In genomic region chr13:20559659-20560356, GRCh38 we compare ENCODE assay signal across 15 cellular contexts. TPM values are rescaled to one million over a fixed set of nuclear protein-coding genes. Genes with fewer than 3 reads are reported as not detected.
DNase-seq lines count a peak whose midpoint lies in the region; TF ChIP-seq lines count a peak whose summit lies in the region.
"Had no signal": no experiment of that assay in that cellular context is flagged by ENCODE, and none has a peak within 500 bp of the region (broad histone marks: within the 10 kb centered on the region; RNA-seq: fewer than 3 reads in every experiment).

No MANE protein-coding gene starts in this region.

- H3K27ac ChIP-seq in colonic mucosa, result peak overlapping the region; percentile 81
- peak overlapping the region; percentile 62 to 82 for H3K27ac ChIP-seq in liver (ENCODE audit: low read depth in 1 of 2, low read length in 2 of 2)
- H3K27ac ChIP-seq: A549, C4-2B had no signal

- H3K4me3 ChIP-seq in colonic mucosa (no peak overlapping the region), liver (ENCODE audit: low read depth in 1 of 3, low read length in 3 of 3) (no peak overlapping the region)
- H3K4me3 ChIP-seq: A549, HAP-1 had no signal

- H3K27me3 ChIP-seq in colonic mucosa, result no peaks in the 10 kb centered on the region
- no peaks in the 10 kb centered on the region for H3K27me3 ChIP-seq in liver (ENCODE audit: control insufficient read depth in 4 of 4, insufficient read depth in 4 of 4, low read length in 3 of 4)

- 34% methylated on average over 6 of the region's 6 CpGs for WGBS in liver

- intact Hi-C loops in colonic mucosa (cut with DNase I), result no loop called here
- intact Hi-C loops in cardiac septum (cut with DNase I), result no loop called here

- POLR2A ChIA-PET in GM10248 (lab: Yijun Ruan, JAX), result no interaction called here

- H3K36me3 ChIP-seq in colonic mucosa, result no peaks in the 10 kb centered on the region
- H3K36me3 ChIP-seq in liver (ENCODE audit: control insufficient read depth in 4 of 4, insufficient read depth in 3 of 4, low read depth in 1 of 4, low read length in 3 of 4), result no peaks in the 10 kb centered on the region
- H3K36me3 ChIP-seq: HAP-1 had no signal

- peak; percentile 28 to 53 for TF ChIP-seq RAD21 in liver (IDR thresholded peaks at IDR 0.05)

- no peaks in the 10 kb centered on the region for H3K4me1 ChIP-seq in colonic mucosa
- H3K4me1 ChIP-seq in liver (ENCODE audit: control insufficient read depth in 4 of 4, insufficient read depth in 4 of 4, low read length in 3 of 4), result peaks cover 4 to 31% (median 21%) of the 10 kb centered on the region in 4 donors
- H3K4me1 ChIP-seq: A549, HAP-1 had no signal

- DNase-seq in GM10248 (ENCODE audit: extremely low spot score) (peak; percentile 24), colonic mucosa (no peak), retina (peak; percentile 8), NCI-H2029 (lab: John Stamatoyannopoulos, UW) (no peak), DMS79 treated with DMSO at 0.1 percent for 48 hours (lab: John Stamatoyannopoulos, UW) (no peak), cardiac septum (ENCODE audit: low spot score) (no peak), globus pallidus (ENCODE audit: low spot score) (no peak)
- DNase-seq: IMR-90, NCI-H1417, NCI-H2029 treated with DMSO at 0.1 percent for 48 hours, NCI-H510A treated with DMSO at 0.1 percent for 48 hours had no signal

- H3K9me3 ChIP-seq in colonic mucosa (no peaks in the 10 kb centered on the region), liver (ENCODE audit: control insufficient read depth in 4 of 4, low read length in 3 of 4) (no peaks in the 10 kb centered on the region)
- H3K9me3 ChIP-seq: HAP-1 had no signal

- TF ChIP-seq CTCF in GM10248 (IDR thresholded peaks at IDR 0.05; ENCODE audit: control extremely low read depth, extremely low read depth, low read depth, missing control alignments) (no peak), colonic mucosa (IDR thresholded peaks at IDR 0.05) (no peak), liver (IDR thresholded peaks at IDR 0.05; ENCODE audit: low read depth, low read length, missing input control) (no peak)

- H3K9ac ChIP-seq in colonic mucosa (ENCODE audit: low read depth in 2 of 2, low read length in 2 of 2) (peak overlapping the region in 1 of 2 donors; percentile 7), liver (ENCODE audit: low read depth in 1 of 2, low read length in 2 of 2) (no peak overlapping the region)

- CTCF ChIA-PET in GM10248 (lab: Yijun Ruan, JAX), result no interaction called here

TF ChIP-seq in liver, 16 proteins besides CTCF, POLR2A, EP300 and RAD21:
- TF ChIP-seq GABPA (IDR thresholded peaks at IDR 0.05 in 1 of 2, conservative IDR thresholded peaks at IDR 0.05 in 1 of 2) (peak in 1 of 2 donors; percentile 30), SP1 (IDR thresholded peaks at IDR 0.05) (peak; percentile 80), MAX (IDR thresholded peaks at IDR 0.05) (peak; percentile 43), YY1 (IDR thresholded peaks at IDR 0.05) (peak; percentile 58), ATF3 (IDR thresholded peaks at IDR 0.05) (no peak), FOXA2 (IDR thresholded peaks at IDR 0.05) (peak; percentile 17), NR2F2 (IDR thresholded peaks at IDR 0.05) (no peak), HNF4G (IDR thresholded peaks at IDR 0.05) (no peak), JUND (IDR thresholded peaks at IDR 0.05) (peak in 1 of 2 donors; percentile 63), REST (IDR thresholded peaks at IDR 0.05) (peak; percentile 42), EGR1 (IDR thresholded peaks at IDR 0.05; ENCODE audit: low read depth in 2 of 2) (no peak), FOXA1 (IDR thresholded peaks at IDR 0.05) (peak; percentile 13), TAF1 (conservative IDR thresholded peaks at IDR 0.05) (no peak), RXRA (IDR thresholded peaks at IDR 0.05) (peak; percentile 89 to 92), HNF4A (conservative IDR thresholded peaks at IDR 0.05) (peak; percentile 75 to 84)
- TF ChIP-seq, protein P1, sequence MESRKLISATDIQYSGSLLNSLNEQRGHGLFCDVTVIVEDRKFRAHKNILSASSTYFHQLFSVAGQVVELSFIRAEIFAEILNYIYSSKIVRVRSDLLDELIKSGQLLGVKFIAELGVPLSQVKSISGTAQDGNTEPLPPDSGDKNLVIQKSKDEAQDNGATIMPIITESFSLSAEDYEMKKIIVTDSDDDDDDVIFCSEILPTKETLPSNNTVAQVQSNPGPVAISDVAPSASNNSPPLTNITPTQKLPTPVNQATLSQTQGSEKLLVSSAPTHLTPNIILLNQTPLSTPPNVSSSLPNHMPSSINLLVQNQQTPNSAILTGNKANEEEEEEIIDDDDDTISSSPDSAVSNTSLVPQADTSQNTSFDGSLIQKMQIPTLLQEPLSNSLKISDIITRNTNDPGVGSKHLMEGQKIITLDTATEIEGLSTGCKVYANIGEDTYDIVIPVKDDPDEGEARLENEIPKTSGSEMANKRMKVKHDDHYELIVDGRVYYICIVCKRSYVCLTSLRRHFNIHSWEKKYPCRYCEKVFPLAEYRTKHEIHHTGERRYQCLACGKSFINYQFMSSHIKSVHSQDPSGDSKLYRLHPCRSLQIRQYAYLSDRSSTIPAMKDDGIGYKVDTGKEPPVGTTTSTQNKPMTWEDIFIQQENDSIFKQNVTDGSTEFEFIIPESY (IDR thresholded peaks at IDR 0.05), result no peak

RNA-seq across cellular contexts. Expression of gene IFT88, which starts 7.1 kb away (rescaled TPM):
- total RNA-seq in colonic mucosa (10 to 100 TPM; 11.8 to 12.0 TPM), liver (10 to 100 TPM in 1 of 2 donors, 1 to 10 TPM in 1; 7.1 to 18.7 TPM), cardiac septum (9.7 TPM)
- polyA plus RNA-seq in liver, result 10 to 100 TPM in 1 of 2 donors, 1 to 10 TPM in 1; 7.5 to 13.5 TPM

RNA-seq across cellular contexts. Expression of gene CRYL1, which starts 34.2 kb away (rescaled TPM):
- total RNA-seq in colonic mucosa (100 to 1,000 TPM in 1 of 2 donors, 10 to 100 TPM in 1; 64.6 to 144 TPM), liver (100 to 1,000 TPM in 1 of 2 donors, 10 to 100 TPM in 1; 87.8 to 179 TPM), cardiac septum (20.6 TPM)
- polyA plus RNA-seq in liver, result 100 to 1,000 TPM; 162 to 174 TPM

Comparison
In these comparisons a context has a peak if more than half of its experiments do, and no peak if none do; other contexts are left out.
1. DNase-seq: peak in GM10248 (single experiment) and retina (single experiment); none in colonic mucosa (single experiment), NCI-H2029 (single experiment), DMS79 treated with DMSO at 0.1 percent for 48 hours (single experiment), cardiac septum (single experiment) and globus pallidus (single experiment).